ENCODE assay signal across 8 cellular contexts in the genomic region with DNA sequence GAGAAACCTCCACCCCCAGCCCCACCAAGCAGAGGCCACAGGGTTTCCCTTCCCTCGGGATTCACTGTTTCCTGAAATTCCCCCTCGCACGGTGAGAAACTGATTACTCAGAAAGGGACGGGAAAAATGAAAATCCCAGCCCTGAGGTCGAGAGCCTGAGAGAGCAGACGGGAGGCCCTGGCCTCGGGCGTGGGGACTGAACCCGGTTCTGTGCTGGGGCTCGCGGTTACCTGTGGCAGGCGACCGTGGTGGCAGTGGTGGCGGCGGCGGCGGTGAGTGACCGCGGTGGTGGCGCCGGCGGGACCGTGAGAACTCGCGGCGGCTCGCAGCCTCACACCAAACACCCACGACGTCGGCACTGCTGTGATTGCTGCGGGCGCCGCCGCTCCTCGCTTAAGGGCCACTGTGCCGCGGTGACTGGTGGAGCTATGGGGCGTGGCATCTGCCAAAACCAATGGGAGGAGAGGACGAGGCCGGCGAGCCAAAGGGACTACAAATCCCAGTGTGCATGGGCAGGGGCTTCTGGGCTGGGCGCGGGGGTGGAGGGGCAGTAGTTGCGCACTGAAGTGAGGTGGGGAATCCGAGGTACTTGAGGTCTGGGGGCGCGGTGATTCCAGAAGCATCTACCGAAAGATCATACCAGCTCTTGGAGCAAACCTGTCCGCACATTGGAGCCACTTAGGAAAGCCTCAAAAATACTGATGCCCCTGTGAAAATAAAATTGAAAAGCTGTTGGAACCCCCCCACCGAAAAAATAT. TPM values are rescaled to one million over a fixed set of nuclear protein-coding genes. Genes with fewer than 3 reads are reported as not detected.
DNase-seq lines count a peak whose midpoint lies in the region; ATAC-seq, FAIRE-seq and TF ChIP-seq lines count a peak whose summit lies in the region.

A gene (minus strand): TSS at position 369 of the 758 bp plus-strand sequence. CDS start 15,841 bp downstream, outside the sequence.

- no peaks in the 10 kb centered on the region for H3K9me1 ChIP-seq in endothelial cell of umbilical vein (replicated peaks; ENCODE audit: control insufficient read depth, extremely low read depth, insufficient read depth, low read length)

- H3K27ac ChIP-seq in endothelial cell of umbilical vein (ENCODE audit: insufficient read depth, low read depth, low read length), result peak within 1 kb of the TSS; percentile 59

- no peak for TF ChIP-seq CTCF in endothelial cell of umbilical vein (IDR thresholded peaks at IDR 0.05; ENCODE audit: extremely low read depth in 1 of 2, insufficient read depth in 1 of 2, low read depth in 1 of 2, low read length in 2 of 2)
- no peak for TF ChIP-seq CTCF in mesothelial cell of epicardium (IDR thresholded peaks at IDR 0.05; ENCODE audit: unreplicated experiment)

- H3K9me3 Mint-ChIP-seq in mesothelial cell of epicardium, result no peaks in the 10 kb centered on the region

- peak; percentile 81 for TF ChIP-seq POLR2A in GM19099 (IDR thresholded peaks at IDR 0.05; ENCODE audit: extremely low read depth, insufficient read length, low read depth)
- peak; percentile 94 for TF ChIP-seq POLR2A in endothelial cell of umbilical vein (IDR thresholded peaks at IDR 0.05; ENCODE audit: low read depth, low read length)

- intact Hi-C loops in endothelial cell of umbilical vein (cut with micrococcal nuclease), result loop anchor here (1.0 to 5.0 kb wide), 5 partner anchors 22 to 367 kb away; a partner anchor contains a TSS

- peak within 1 kb of the TSS; percentile 92 for H3K27ac Mint-ChIP-seq in mesothelial cell of epicardium

- POLR2A ChIA-PET in endothelial cell of umbilical vein (lab: Charles Lee), result interaction anchor here (0.6 to 2.0 kb wide), 8 partner anchors 9 to 61 kb away, joined by 3 to 27 read pairs (median 3); no protein-coding TSS in a partner anchor

- no peaks in the 10 kb centered on the region for H3K9me3 ChIP-seq in endothelial cell of umbilical vein (replicated peaks; ENCODE audit: control insufficient read depth, insufficient read depth, low read length)

- DNase-seq in AG20443 (ENCODE audit: low spot score), result peak; percentile 97
- DNase-seq in NCI-H82 (lab: John Stamatoyannopoulos, UW), result peak; percentile 98
- DNase-seq in activated T-cell treated with anti-CD3 and anti-CD28 coated beads for 4 hours, result peak; percentile 75
- DNase-seq in endothelial cell of umbilical vein (ENCODE audit: low read depth, low spot score), result peak; percentile 97
- peak; percentile 88 to 93 for DNase-seq in mesothelial cell of epicardium (ENCODE audit: low spot score in 2 of 2, unreplicated experiment in 2 of 2)
- peak; percentile 35 for DNase-seq in stimulated activated CD8-positive, alpha-beta memory T cell treated with anti-CD3 and anti-CD28 coated beads, Interleukin-15, amount 100 ng/mL, for 24 hours (ENCODE audit: low read depth)

- BruUV-seq in endothelial cell of umbilical vein (replicated peaks; lab: Mats Ljungman, UMichigan), result no TSS peak

- dilution Hi-C loops in endothelial cell of umbilical vein (cut with MboI; ENCODE audit: extremely low pct_ligation_motif_present, low sequenced_read_pairs), result no loop called here

- H3K36me3 Mint-ChIP-seq in mesothelial cell of epicardium, result peaks cover 5% of the 10 kb centered on the region

- peaks cover 19% of the 10 kb centered on the region for H3K4me1 Mint-ChIP-seq in mesothelial cell of epicardium

- peak within 1 kb of the TSS; percentile 81 for H3K4me3 Mint-ChIP-seq in mesothelial cell of epicardium

- H2AFZ ChIP-seq in endothelial cell of umbilical vein (ENCODE audit: low read depth, low read length), result peak within 1 kb of the TSS; percentile 65

- H4K20me1 ChIP-seq in endothelial cell of umbilical vein (replicated peaks; ENCODE audit: control insufficient read depth, extremely low read depth, insufficient read depth, low read length), result no peaks in the 10 kb centered on the region

- H3K36me3 ChIP-seq in endothelial cell of umbilical vein (ENCODE audit: control insufficient read depth in 2 of 2, extremely low read depth in 1 of 2, insufficient read depth in 2 of 2, low read length in 2 of 2), result no peaks in the 10 kb centered on the region

- H3K79me2 ChIP-seq in endothelial cell of umbilical vein (ENCODE audit: control insufficient read depth, insufficient read depth, low read length), result peaks cover 3% of the 10 kb centered on the region

- H3K27me3 ChIP-seq in endothelial cell of umbilical vein (ENCODE audit: control insufficient read depth in 2 of 2, insufficient read depth in 2 of 2, low read length in 2 of 2), result peaks cover 0 to 2% of the 10 kb centered on the region in 2 experiments

- H3K4me3 ChIP-seq in endothelial cell of umbilical vein (replicated peaks in 1 of 3; ENCODE audit: insufficient read depth in 1 of 3, low read depth in 1 of 3, low read length in 3 of 3), result peak within 1 kb of the TSS; percentile 37 to 79 (median 66)

- ATAC-seq in HG03432 (IDR thresholded peaks at IDR 0.05; ENCODE audit: unreplicated experiment), result peak; percentile 81

- H3K27me3 Mint-ChIP-seq in mesothelial cell of epicardium (ENCODE audit: low read depth), result no peaks in the 10 kb centered on the region

- peak within 1 kb of the TSS; percentile 84 for H3K4me2 ChIP-seq in endothelial cell of umbilical vein (ENCODE audit: insufficient read depth, low read length)

- peaks cover 7% of the 10 kb centered on the region for H3K4me1 ChIP-seq in endothelial cell of umbilical vein (ENCODE audit: control insufficient read depth, extremely low read depth, insufficient read depth, low read length)

- peak within 1 kb of the TSS; percentile 88 for H3K9ac ChIP-seq in endothelial cell of umbilical vein (replicated peaks; ENCODE audit: extremely low read depth, insufficient read depth, low read length)

- FAIRE-seq in endothelial cell of umbilical vein (lab: Jason Lieb, UNC), result peak; percentile 93

- CTCF ChIA-PET in endothelial cell of umbilical vein (lab: Charles Lee), result interaction anchor here (0.9 to 2.0 kb wide), 11 partner anchors 20 to 287 kb away, joined by 3 to 10 read pairs (median 5); a partner anchor contains a TSS

TF ChIP-seq in endothelial cell of umbilical vein, 7 proteins besides CTCF, POLR2A, EP300 and RAD21:
- TF ChIP-seq GATA2 (IDR thresholded peaks at IDR 0.05; ENCODE audit: insufficient read depth, insufficient read length, low read depth, low read length) (no peak), POLR2AphosphoS5 (IDR thresholded peaks at IDR 0.05; ENCODE audit: insufficient read depth, low read depth, low read length) (peak; percentile 93), FOS (IDR thresholded peaks at IDR 0.05; ENCODE audit: borderline replicate concordance, insufficient read depth, low read length) (no peak), EZH2 (IDR thresholded peaks at IDR 0.05; ENCODE audit: borderline replicate concordance, low read depth, low read length, severe bottlenecking) (no peak)

RNA-seq across cellular contexts. Expression of the gene that starts here (rescaled TPM):
- 56.7 and 62.6 TPM in 2 replicates for total RNA-seq in endothelial cell of umbilical vein
- 85.8 and 99.2 TPM in 2 replicates for polyA plus RNA-seq in endothelial cell of umbilical vein
- polyA plus RNA-seq in endothelial cell of umbilical vein (2011; cell fraction: cytosol; rRNA removed), result 122 and 126 TPM in 2 replicates
- 73.2 and 83.3 TPM in 2 replicates for polyA plus RNA-seq in endothelial cell of umbilical vein (2011; cell fraction: nucleus; rRNA removed)
- 70.4 and 81.1 TPM in 2 replicates for polyA plus RNA-seq in endothelial cell of umbilical vein (2012)
- polyA minus RNA-seq in endothelial cell of umbilical vein, result 52.1 and 66.6 TPM in 2 replicates
- polyA minus RNA-seq in endothelial cell of umbilical vein (2011; cell fraction: cytosol; rRNA and poly(A)+ RNA removed), result 16.8 TPM
- 20.4 and 28.7 TPM in 2 replicates for polyA minus RNA-seq in endothelial cell of umbilical vein (2011; cell fraction: nucleus; rRNA and poly(A)+ RNA removed)
- total RNA-seq in mesothelial cell of epicardium, result 52.2 to 54.2 TPM (median 52.5 TPM) in 3 replicates

Comparison
In these comparisons a context has a peak if more than half of its experiments do, and no peak if none do; other contexts are left out.
1. Peak in every context shown above with its lines: DNase-seq, ATAC-seq, H3K4me3 ChIP-seq and H3K27ac ChIP-seq.
2. DNase-seq: peak in every context shown above with its lines; median percentile 98 in NCI-H82; 97 in AG20443; 97 in endothelial cell of umbilical vein; 90 in mesothelial cell of epicardium; 75 in activated T-cell treated with anti-CD3 and anti-CD28 coated beads for 4 hours; 35 in stimulated activated CD8-positive, alpha-beta memory T cell treated with anti-CD3 and anti-CD28 coated beads, Interleukin-15, amount 100 ng/mL, for 24 hours.